8 cellular contexts compared by ENCODE assay signal in genomic region chr22:18110944-18111758, GRCh38. TPM values are rescaled to one million over a fixed set of nuclear protein-coding genes. Genes with fewer than 3 reads are reported as not detected.
A peak's percentile ranks its signal among the peaks of the same experiment; 100 is the strongest.
DNase-seq lines count a peak whose midpoint lies in the region; ATAC-seq and TF ChIP-seq lines count a peak whose summit lies in the region.

No MANE protein-coding gene starts in this region.

- ATAC-seq in HG02938 (IDR thresholded peaks at IDR 0.05; ENCODE audit: unreplicated experiment), result no peak

- no peak overlapping the region for H3K27ac Mint-ChIP-seq in activated naive CD4-positive, alpha-beta T cell treated with anti-CD3 and anti-CD28 coated beads, Interleukin-2, amount 10 ng/mL, durations not matched to agents 7 days and 5 days

- peaks cover 2% of the 10 kb centered on the region for H3K36me3 Mint-ChIP-seq in activated naive CD4-positive, alpha-beta T cell treated with anti-CD3 and anti-CD28 coated beads, Interleukin-2, amount 10 ng/mL, durations not matched to agents 7 days and 5 days

- peak overlapping the region; percentile 37 to 74 (median 59) for H3K4me3 ChIP-seq in dorsolateral prefrontal cortex
- no peak overlapping the region for H3K4me3 ChIP-seq in mucosa of stomach (ENCODE audit: low read length)
- peak overlapping the region; percentile 47 for H3K4me3 ChIP-seq in vagina

- peaks cover 85% of the 10 kb centered on the region for H3K27me3 Mint-ChIP-seq in activated naive CD4-positive, alpha-beta T cell treated with anti-CD3 and anti-CD28 coated beads, Interleukin-2, amount 10 ng/mL, durations not matched to agents 7 days and 5 days

- DNase-seq in activated naive CD4-positive, alpha-beta T cell treated with anti-CD3 and anti-CD28 coated beads, Interleukin-2, amount 10 ng/mL, durations not matched to agents 7 days and 5 days, result no peak
- DNase-seq in activated naive CD4-positive, alpha-beta T cell treated with Interleukin-2 at 50 U/mL for 16 hours, result no peak
- DNase-seq in dorsolateral prefrontal cortex (peak in 1 of 10 donors; percentile 29), vagina (ENCODE audit: extremely low spot score in 2 of 2) (no peak), activated gamma-delta T cell (lab: John Stamatoyannopoulos, UW) (no peak), anterior cingulate cortex (lab: John Stamatoyannopoulos, UW) (no peak)

- intact Hi-C loops in dorsolateral prefrontal cortex (cut with DNase I), result no loop called here
- intact Hi-C loops in vagina (cut with DNase I), result no loop called here

- peaks cover 0 to 24% (median 0%) of the 10 kb centered on the region in 45 donors for H3K27me3 ChIP-seq in dorsolateral prefrontal cortex
- peaks cover 21% of the 10 kb centered on the region for H3K27me3 ChIP-seq in mucosa of stomach (ENCODE audit: control insufficient read depth, insufficient read depth, low read length)
- H3K27me3 ChIP-seq in vagina, result no peaks in the 10 kb centered on the region

- CTCF ChIA-PET in activated naive CD4-positive, alpha-beta T cell treated with anti-CD3 and anti-CD28 coated beads, Interleukin-2, amount 10 ng/mL, durations not matched to agents 7 days and 5 days (lab: Charles Lee), result interaction anchor here (0.6 kb wide), 1 partner anchor 229 kb away, joined by 3 read pairs; no protein-coding TSS in a partner anchor

- peak overlapping the region in 56 of 59 donors; percentile 23 to 93 (median 76) for H3K27ac ChIP-seq in dorsolateral prefrontal cortex
- H3K27ac ChIP-seq in vagina, result no peak overlapping the region

- H3K36me3 ChIP-seq in mucosa of stomach (ENCODE audit: control insufficient read depth, insufficient read depth, low read length), result no peaks in the 10 kb centered on the region
- no peaks in the 10 kb centered on the region for H3K36me3 ChIP-seq in vagina

- H3K4me1 ChIP-seq in mucosa of stomach (ENCODE audit: control insufficient read depth, insufficient read depth, low read length), result peaks cover 14% of the 10 kb centered on the region
- peaks cover 20% of the 10 kb centered on the region for H3K4me1 ChIP-seq in vagina

- TF ChIP-seq CTCF in dorsolateral prefrontal cortex (IDR thresholded peaks at IDR 0.05 in 54 of 56, conservative IDR thresholded peaks at IDR 0.05 in 2 of 56; ENCODE audit: low read depth in 1 of 56, partially characterized antibody in 56 of 56) (no peak), vagina (IDR thresholded peaks at IDR 0.05) (no peak)

- no peaks in the 10 kb centered on the region for H3K9me3 ChIP-seq in mucosa of stomach (ENCODE audit: control insufficient read depth, low read length)
- H3K9me3 ChIP-seq in vagina, result no peaks in the 10 kb centered on the region

- H3K4me1 Mint-ChIP-seq in activated naive CD4-positive, alpha-beta T cell treated with anti-CD3 and anti-CD28 coated beads, Interleukin-2, amount 10 ng/mL, durations not matched to agents 7 days and 5 days, result peaks cover 27% of the 10 kb centered on the region

- H3K9me3 Mint-ChIP-seq in activated naive CD4-positive, alpha-beta T cell treated with anti-CD3 and anti-CD28 coated beads, Interleukin-2, amount 10 ng/mL, durations not matched to agents 7 days and 5 days, result peaks cover 3% of the 10 kb centered on the region

- TF ChIP-seq POLR2A in vagina (IDR thresholded peaks at IDR 0.05), result no peak

- peak overlapping the region; percentile 40 for H3K4me3 Mint-ChIP-seq in activated naive CD4-positive, alpha-beta T cell treated with anti-CD3 and anti-CD28 coated beads, Interleukin-2, amount 10 ng/mL, durations not matched to agents 7 days and 5 days

- H3K9ac ChIP-seq in mucosa of stomach (ENCODE audit: low read length), result peak overlapping the region; percentile 36

RNA-seq across cellular contexts. Expression of gene TUBA8, which starts 0.5 kb away (rescaled TPM):
- total RNA-seq in dorsolateral prefrontal cortex (10 to 100 TPM; 11.7 to 80.9 (median 48.1) TPM), vagina (5.6 TPM)

RNA-seq across cellular contexts. Expression of gene PEX26, which starts 33.4 kb away (rescaled TPM):
- total RNA-seq in dorsolateral prefrontal cortex (10 to 100 TPM; 40.8 to 77.7 (median 61.3) TPM), vagina (25.5 TPM)

RNA-seq across cellular contexts. Expression of gene USP18, which starts 38.8 kb away (rescaled TPM):
- total RNA-seq in dorsolateral prefrontal cortex, result 10 to 100 TPM in 3 of 120 experiments, 1 to 10 TPM in 117; 1.2 to 14.3 (median 2.7) TPM
- total RNA-seq in vagina, result 9.8 TPM
